ENCODE assay signal across 9 cellular contexts in genomic region chr11:117950320-117950719, GRCh38. TPM values are rescaled to one million over a fixed set of nuclear protein-coding genes. Genes with fewer than 3 reads are reported as not detected.
DNase-seq lines count a peak whose midpoint lies in the region; ATAC-seq and TF ChIP-seq lines count a peak whose summit lies in the region.
"Had no signal": no experiment of that assay in that cellular context is flagged by ENCODE, and none has a peak within 500 bp of the region (broad histone marks: within the 10 kb centered on the region; RNA-seq: fewer than 3 reads in every experiment).

No MANE protein-coding gene starts in this region.

- H3K9ac ChIP-seq in Karpas-422 (ENCODE audit: low read length), result peak overlapping the region; percentile 56

- no peak overlapping the region for H2AFZ ChIP-seq in Karpas-422 (ENCODE audit: low read length)

- no peaks in the 10 kb centered on the region for H3K79me2 ChIP-seq in Karpas-422 (ENCODE audit: low read length)

- peaks cover 74% of the 10 kb centered on the region for H3K4me1 Mint-ChIP-seq in CD14-positive monocyte

- no peaks in the 10 kb centered on the region for H4K20me1 ChIP-seq in Karpas-422 (ENCODE audit: insufficient read depth, low read depth, low read length)

- no peak for TF ChIP-seq EP300 in tibial nerve (IDR thresholded peaks at IDR 0.05)

- DNase-seq in CD14-positive monocyte (ENCODE audit: low spot score) (no peak), Karpas-422 (peak; percentile 76), left kidney (ENCODE audit: low read depth, low spot score) (peak; percentile 37), tibial nerve (ENCODE audit: low spot score in 2 of 2) (no peak), EL (no peak)
- peak; percentile 61 for DNase-seq in activated CD8-positive, alpha-beta memory T cell treated with anti-CD3 and anti-CD28 coated beads, Interleukin-2, amount 50 U/mL, for 4 hours
- DNase-seq: NCI-H226 had no signal

- peaks cover 0 to 3% of the 10 kb centered on the region in 2 donors for H3K36me3 Mint-ChIP-seq in CD14-positive monocyte

- H3K27ac Mint-ChIP-seq in CD14-positive monocyte, result peak overlapping the region; percentile 64 to 89 (median 85)

- TF ChIP-seq CTCF in CD14-positive monocyte (IDR thresholded peaks at IDR 0.05), result peak; percentile 22
- TF ChIP-seq CTCF in tibial nerve (IDR thresholded peaks at IDR 0.05), result peak in 2 of 5 experiments; percentile 14 to 18

- peak overlapping the region; percentile 45; the same call in 1 of the 2 replicates for H3K4me3 ChIP-seq in Karpas-422 (ENCODE audit: low read length)
- H3K4me3 ChIP-seq in tibial nerve, result no peak overlapping the region

- no peaks in the 10 kb centered on the region for H3K36me3 ChIP-seq in Karpas-422 (ENCODE audit: insufficient read depth, low read length)
- no peaks in the 10 kb centered on the region for H3K36me3 ChIP-seq in tibial nerve

- peaks cover 0 to 3% (median 0%) of the 10 kb centered on the region in 7 donors for H3K9me3 Mint-ChIP-seq in CD14-positive monocyte

- no peaks in the 10 kb centered on the region for H3K9me2 ChIP-seq in Karpas-422 (replicated peaks; ENCODE audit: insufficient read depth, low read length)

- H3K4me3 Mint-ChIP-seq in CD14-positive monocyte, result peak overlapping the region; percentile 51 to 75

- intact Hi-C loops in CD14-positive monocyte (cut with micrococcal nuclease), result loop anchor here (5.0 to 10.0 kb wide), 2 partner anchors 37 to 526 kb away; partner anchors contain the start of gene IL10RA (in 2 of the 2)

- H3K4me2 ChIP-seq in Karpas-422 (ENCODE audit: low read depth, low read length, poor library complexity, severe bottlenecking), result peak overlapping the region; percentile 71

- H3K4me1 ChIP-seq in Karpas-422 (ENCODE audit: low read length) (peaks cover 41% of the 10 kb centered on the region), tibial nerve (peaks cover 0 to 4% (median 0%) of the 10 kb centered on the region in 4 donors)

- H3K9me3 ChIP-seq in Karpas-422 (ENCODE audit: low read length), result no peaks in the 10 kb centered on the region
- no peaks in the 10 kb centered on the region for H3K9me3 ChIP-seq in tibial nerve

- peaks cover 0 to 1% (median under 1%) of the 10 kb centered on the region in 3 donors for H3K27me3 Mint-ChIP-seq in CD14-positive monocyte (ENCODE audit: low read depth in 3 of 3)

- H3K27ac ChIP-seq in Karpas-422 (ENCODE audit: low read length) (peak overlapping the region; percentile 79), tibial nerve (peak overlapping the region in 1 of 4 donors; percentile 26)

- no peak for TF ChIP-seq POLR2A in tibial nerve (IDR thresholded peaks at IDR 0.05)

- ATAC-seq in HG03520 (IDR thresholded peaks at IDR 0.05; ENCODE audit: unreplicated experiment) (no peak), HG02623 (IDR thresholded peaks at IDR 0.05; ENCODE audit: unreplicated experiment) (no peak)

- H3K27me3 ChIP-seq in Karpas-422 (ENCODE audit: low read length) (no peaks in the 10 kb centered on the region), tibial nerve (no peaks in the 10 kb centered on the region)

- 11 to 13% methylated on average over 5 of the region's 5 CpGs for WGBS in tibial nerve, 2 donors

RNA-seq across cellular contexts. Expression of gene TMPRSS13, which starts 21.1 kb away (rescaled TPM):
- polyA plus RNA-seq in CD14-positive monocyte, result under 1 TPM; 0.17 to 0.37 TPM
- total RNA-seq in Karpas-422 (2014; rRNA removed; shearing (Covaris generic); ENCODE audit: low replicate concordance), result 0.69 and 1.1 TPM in 2 replicates
- 1 to 10 TPM in 1 of 4 donors, under 1 TPM in 1, not detected in 2; 0.60 to 1.7 TPM for total RNA-seq in tibial nerve

RNA-seq across cellular contexts. Expression of gene IL10RA, which starts 35.9 kb away (rescaled TPM):
- polyA plus RNA-seq in CD14-positive monocyte, result 100 to 1,000 TPM; 152 to 226 TPM
- total RNA-seq in Karpas-422 (2014; rRNA removed; shearing (Covaris generic); ENCODE audit: low replicate concordance), result 25.5 and 49.8 TPM in 2 replicates
- total RNA-seq in tibial nerve, result 10 to 100 TPM; 16.7 to 42.0 (median 25.9) TPM

Comparison
In these comparisons a context has a peak if more than half of its experiments do, and no peak if none do; other contexts are left out.
1. DNase-seq: peak in Karpas-422 (single experiment), activated CD8-positive, alpha-beta memory T cell treated with anti-CD3 and anti-CD28 coated beads, Interleukin-2, amount 50 U/mL, for 4 hours (single experiment) and left kidney (single experiment); none in CD14-positive monocyte (single experiment), tibial nerve (0 of 2) and EL (single experiment).